In genomic region chr3:149343951-149344350, GRCh38 we compare ENCODE assay signal across 17 cellular contexts. TPM values are rescaled to one million over a fixed set of nuclear protein-coding genes. Genes with fewer than 3 reads are reported as not detected.
A peak's percentile ranks its signal among the peaks of the same experiment; 100 is the strongest.
DNase-seq lines count a peak whose midpoint lies in the region; ATAC-seq, FAIRE-seq and TF ChIP-seq lines count a peak whose summit lies in the region.
"Had no signal": no experiment of that assay in that cellular context is flagged by ENCODE, and none has a peak within 500 bp of the region (broad histone marks: within the 10 kb centered on the region; RNA-seq: fewer than 3 reads in every experiment).

No MANE protein-coding gene starts in this region.

- intact Hi-C loops in ascending aorta (cut with DNase I) = no loop called here

- H3F3A ChIP-seq in SK-N-SH (replicated peaks; ENCODE audit: insufficient read depth) = peaks cover 26% of the 10 kb centered on the region

- H3K4me1 ChIP-seq in SK-N-SH (ENCODE audit: control insufficient read depth in 1 of 2, insufficient read depth in 2 of 2, low read depth in 1 of 2, low read length in 1 of 2) = peaks cover 0 to 26% of the 10 kb centered on the region in 2 experiments; a peak in 3 of 4 replicates
- peaks cover 0 to 15% of the 10 kb centered on the region in 2 donors for H3K4me1 ChIP-seq in ascending aorta

- POLR2A ChIA-PET in SK-N-SH (lab: Yijun Ruan, JAX) = no interaction called here

- DNase-seq in SK-N-SH (peak; percentile 10), NAMALWA (ENCODE audit: low spot score) (peak; percentile 64), bronchial epithelial cell (ENCODE audit: low read depth) (peak; percentile 33), retinal pigment epithelial cell (ENCODE audit: low read depth) (no peak), activated gamma-delta T cell treated with Interleukin-2 at 50 U/mL for 16 hours (no peak), HPDE6-E6E7 (ENCODE audit: extremely low spot score) (no peak), ascending aorta (ENCODE audit: low spot score in 2 of 2) (no peak)
- DNase-seq: AML-193; dorsolateral prefrontal cortex; GOT3; NCI-H2227 treated with DMSO at 0.1 percent for 48 hours; stimulated activated CD4-positive, alpha-beta T cell treated with anti-CD3 and anti-CD28 coated beads, Interleukin-2, amount 100 ng/mL, for 48 hours had no signal

- no peaks in the 10 kb centered on the region for H3K27me3 ChIP-seq in SK-N-SH (ENCODE audit: insufficient read depth)
- H3K27me3 ChIP-seq in bronchial epithelial cell (ENCODE audit: control insufficient read depth, insufficient read depth, low read length) = no peaks in the 10 kb centered on the region
- no peaks in the 10 kb centered on the region for H3K27me3 ChIP-seq in ascending aorta
- H3K27me3 ChIP-seq: SJCRH30 had no signal

- H2AFZ ChIP-seq in SK-N-SH (ENCODE audit: low read depth) = no peak overlapping the region

- H3K9me2 ChIP-seq in SK-N-SH = 0 out of 2 replicates have a peak, but pooled peaks cover 5% of the 10 kb centered on the region

- H3K27ac ChIP-seq in SK-N-SH (ENCODE audit: low read depth in 2 of 2, low read length in 1 of 2) (no peak overlapping the region), ascending aorta (no peak overlapping the region)
- H3K27ac ChIP-seq: dorsolateral prefrontal cortex, HL-60, SJCRH30 had no signal

- no peak overlapping the region for H3K9ac ChIP-seq in SK-N-SH

- no peaks in the 10 kb centered on the region for H3K9me3 ChIP-seq in SK-N-SH
- no peaks in the 10 kb centered on the region for H3K9me3 ChIP-seq in ascending aorta
- H3K9me3 ChIP-seq: SJCRH30 had no signal

- H3K36me3 ChIP-seq in SK-N-SH (replicated peaks in 1 of 2; ENCODE audit: control insufficient read depth in 1 of 2, insufficient read depth in 2 of 2, low read length in 1 of 2) = no peaks in the 10 kb centered on the region
- no peaks in the 10 kb centered on the region for H3K36me3 ChIP-seq in bronchial epithelial cell (ENCODE audit: control insufficient read depth, insufficient read depth, low read length)
- H3K36me3 ChIP-seq in ascending aorta = no peaks in the 10 kb centered on the region
- H3K36me3 ChIP-seq: SJCRH30 had no signal

- peak; percentile 32; the same call in 1 of the 2 replicates for TF ChIP-seq CTCF in SK-N-SH (IDR thresholded peaks at IDR 0.05)
- no peak for TF ChIP-seq CTCF in bronchial epithelial cell (IDR thresholded peaks at IDR 0.05; ENCODE audit: insufficient read depth, low read length, severe bottlenecking)
- TF ChIP-seq CTCF in retinal pigment epithelial cell (conservative IDR thresholded peaks at IDR 0.05; ENCODE audit: low read depth, low read length) = peak; percentile 14
- TF ChIP-seq CTCF in ascending aorta (IDR thresholded peaks at IDR 0.05) = no peak

- no peak for TF ChIP-seq EP300 in SK-N-SH (IDR thresholded peaks at IDR 0.05; ENCODE audit: borderline replicate concordance in 1 of 2, low read depth in 1 of 2, low read length in 1 of 2)

- TF ChIP-seq RAD21 in SK-N-SH (IDR thresholded peaks at IDR 0.05; ENCODE audit: low read length) = no peak

- CTCF ChIA-PET in SK-N-SH (lab: Yijun Ruan, JAX) = interaction anchor here (0.6 to 1.2 kb wide), 3 partner anchors 9 to 223 kb away, joined by 3 to 4 read pairs (median 4); no protein-coding TSS in a partner anchor

- H4K20me1 ChIP-seq in SK-N-SH (ENCODE audit: insufficient read depth) = no peaks in the 10 kb centered on the region

- no peak for ATAC-seq in SK-N-SH treated with all-trans-retinoic acid at 6 μM for 48 hours
- ATAC-seq: stimulated activated memory B cell treated with anti-CD40 and anti-IgM and Interleukin-4, amounts not matched to agents 10 μg/mL and 1 μg/mL and 100 μg/mL, for 72 hours had no signal

- no peak overlapping the region for H3K4me2 ChIP-seq in SK-N-SH

- no peaks in the 10 kb centered on the region for H3K79me2 ChIP-seq in SK-N-SH (ENCODE audit: insufficient read depth)

- FAIRE-seq in bronchial epithelial cell (lab: Jason Lieb, UNC) = no peak
- FAIRE-seq: urothelium cell line had no signal

- WGBS in SK-N-SH (ENCODE audit: low lambda C conversion rate) = 89% methylated on average over 4 of the region's 4 CpGs

- no peak overlapping the region for H3K4me3 ChIP-seq in SK-N-SH (ENCODE audit: low read depth in 2 of 2, low read length in 1 of 2)
- no peak overlapping the region for H3K4me3 ChIP-seq in bronchial epithelial cell (ENCODE audit: low read depth, low read length)
- no peak overlapping the region for H3K4me3 ChIP-seq in retinal pigment epithelial cell (ENCODE audit: low read length)
- no peak overlapping the region for H3K4me3 ChIP-seq in ascending aorta
- H3K4me3 ChIP-seq: dorsolateral prefrontal cortex, SJCRH30 had no signal

TF ChIP-seq in SK-N-SH, 30 proteins besides CTCF, POLR2A, EP300 and RAD21:
- no peak for TF ChIP-seq JUND (IDR thresholded peaks at IDR 0.05)
- no peak for TF ChIP-seq GATA2 (CRISPR knock-in tag; IDR thresholded peaks at IDR 0.05)
- TF ChIP-seq SIN3A (IDR thresholded peaks at IDR 0.05; ENCODE audit: borderline replicate concordance, low read depth, low read length) = no peak

TF ChIP-seq in SK-N-SH treated with all-trans-retinoic acid at 6 μM for 48 hours, 23 proteins besides CTCF, POLR2A, EP300 and RAD21:
- TF ChIP-seq PATZ1 (CRISPR knock-in tag; IDR thresholded peaks at IDR 0.05; ENCODE audit: borderline replicate concordance) = no peak
- TF ChIP-seq TCF4 (CRISPR knock-in tag; IDR thresholded peaks at IDR 0.05; ENCODE audit: borderline replicate concordance) = no peak
- no peak for TF ChIP-seq RARB (CRISPR knock-in tag; IDR thresholded peaks at IDR 0.05)
- TF ChIP-seq ZNF565 (CRISPR knock-in tag; conservative IDR thresholded peaks at IDR 0.05; ENCODE audit: low read depth) = no peak
- TF ChIP-seq GLIS3 (CRISPR knock-in tag; IDR thresholded peaks at IDR 0.05) = no peak
- TF ChIP-seq TOX (CRISPR knock-in tag; IDR thresholded peaks at IDR 0.05; ENCODE audit: borderline replicate concordance) = no peak
- no peak for TF ChIP-seq ZNF70 (CRISPR knock-in tag; IDR thresholded peaks at IDR 0.05)
- TF ChIP-seq ZFP30 (CRISPR knock-in tag; IDR thresholded peaks at IDR 0.05) = no peak
- no peak for TF ChIP-seq ZFP3 (CRISPR knock-in tag; IDR thresholded peaks at IDR 0.05)
- no peak for TF ChIP-seq POU6F1 (CRISPR knock-in tag; IDR thresholded peaks at IDR 0.05; ENCODE audit: borderline replicate concordance, low read depth)
- no peak for TF ChIP-seq ZC3H10 (CRISPR knock-in tag; IDR thresholded peaks at IDR 0.05)
- no peak for TF ChIP-seq OSR1 (CRISPR knock-in tag; IDR thresholded peaks at IDR 0.05)
- no peak for TF ChIP-seq BACH2 (CRISPR knock-in tag; IDR thresholded peaks at IDR 0.05; ENCODE audit: borderline replicate concordance)

RNA-seq across cellular contexts. Expression of gene TM4SF18, which starts 10.5 kb away (rescaled TPM):
- 0.30 and 0.32 TPM in 2 replicates for polyA plus RNA-seq in SK-N-SH (2012; rRNA removed)
- polyA plus RNA-seq in SK-N-SH (2012; cell fraction: cytosol; rRNA removed) = 0.20 and 0.40 TPM in 2 replicates
- polyA plus RNA-seq in SK-N-SH (2012; cell fraction: nucleus; rRNA removed) = 0.05 and 0.12 TPM in 2 replicates
- total RNA-seq in bronchial epithelial cell (not detected in 2 replicates), ascending aorta (6.2 TPM)
- total RNA-seq: SJCRH30 had no signal

RNA-seq across cellular contexts. Expression of gene TM4SF1, which starts 33.5 kb away (rescaled TPM):
- polyA plus RNA-seq in SK-N-SH (2012; rRNA removed) = 209 and 257 TPM in 2 replicates
- polyA plus RNA-seq in SK-N-SH (2012; cell fraction: cytosol; rRNA removed) = 194 and 219 TPM in 2 replicates
- 231 and 358 TPM in 2 replicates for polyA plus RNA-seq in SK-N-SH (2012; cell fraction: nucleus; rRNA removed)
- total RNA-seq in bronchial epithelial cell (23.2 and 63.9 TPM in 2 replicates), ascending aorta (487 TPM)

Comparison
In these comparisons a context has a peak if more than half of its experiments do, and no peak if none do; other contexts are left out.
1. DNase-seq: peak in SK-N-SH (single experiment), NAMALWA (single experiment) and bronchial epithelial cell (single experiment); none in retinal pigment epithelial cell (single experiment), activated gamma-delta T cell treated with Interleukin-2 at 50 U/mL for 16 hours (single experiment), HPDE6-E6E7 (single experiment) and ascending aorta (0 of 2).
2. CTCF ChIP-seq: peak in SK-N-SH (single experiment) and retinal pigment epithelial cell (single experiment); none in bronchial epithelial cell (single experiment) and ascending aorta (0 of 3).